In genomic region chr3:100715176-100715575, GRCh38 we compare ENCODE assay signal across 27 cellular contexts.
"Had no signal": no experiment of that assay in that cellular context is flagged by ENCODE, and none has a peak within 500 bp of the region (broad histone marks: within the 10 kb centered on the region; RNA-seq: fewer than 3 reads in every experiment).

No MANE protein-coding gene starts in this region.

- H3K27me3 Mint-ChIP-seq: activated CD4-positive, alpha-beta memory T cell treated with anti-CD3 and anti-CD28 coated beads for 36 hours; activated CD4-positive, alpha-beta T cell treated with anti-CD3 and anti-CD28 coated beads, Interleukin-2, amount 10 ng/mL, durations not matched to agents 7 days and 5 days; IgD-negative memory B cell; T-cell had no signal

- H3K27me3 ChIP-seq: MG63 had no signal

- H3K27ac ChIP-seq: SK-N-MC, VCaP had no signal

- H3K4me3 ChIP-seq: MG63, SK-N-MC had no signal

- H3K4me3 Mint-ChIP-seq: activated CD4-positive, alpha-beta memory T cell treated with anti-CD3 and anti-CD28 coated beads for 36 hours; activated CD4-positive, alpha-beta T cell treated with anti-CD3 and anti-CD28 coated beads, Interleukin-2, amount 10 ng/mL, durations not matched to agents 7 days and 5 days; activated T-cell treated with anti-CD3 and anti-CD28 coated beads, Interleukin-2, amount 50 U/mL, for 4 hours had no signal

- H3K9me3 ChIP-seq: MG63 had no signal

- DNase-seq: activated CD4-positive, alpha-beta memory T cell treated with anti-CD3 and anti-CD28 coated beads for 36 hours; activated CD4-positive, alpha-beta T cell treated with anti-CD3 and anti-CD28 coated beads, Interleukin-2, amount 10 ng/mL, durations not matched to agents 7 days and 5 days; activated CD4-positive, CD25-positive, alpha-beta regulatory T cell; activated CD8-positive, alpha-beta memory T cell treated with anti-CD3 and anti-CD28 coated beads for 24 hours; activated T-cell treated with anti-CD3 and anti-CD28 coated beads, Interleukin-2, amount 50 U/mL, for 4 hours; central memory CD4-positive, alpha-beta T cell; KG1; MG63; MV-4-11; NCI-H1092 treated with DMSO at 0.1 percent for 48 hours; NCI-H1436; NCI-H1694 treated with DMSO at 0.1 percent for 48 hours; NCI-H2029 treated with DMSO at 0.1 percent for 48 hours; NCI-H345; NCI-H510A; NCI-H526 treated with DMSO at 0.1 percent for 48 hours; NCI-H82; NK-92 treated with Interleukin-12 subunit alpha and Interleukin-12 subunit beta, amount 100 ng/mL, for 24 hours; OCI-M1; RPMI8226; T-cell had no signal

- ATAC-seq: activated T-cell treated with anti-CD3 and anti-CD28 coated beads, Interleukin-2, amount 50 U/mL, for 4 hours; Panc1; Right ventricle myocardium inferior; T-cell had no signal

- H3K9me3 Mint-ChIP-seq: activated naive CD4-positive, alpha-beta T cell treated with anti-CD3 and anti-CD28 coated beads, Interleukin-2, amount 50 U/mL, for 72 hours; IgD-negative memory B cell; T-cell had no signal

- H3K27ac Mint-ChIP-seq: activated CD4-positive, alpha-beta memory T cell treated with anti-CD3 and anti-CD28 coated beads for 36 hours; activated CD4-positive, alpha-beta T cell treated with anti-CD3 and anti-CD28 coated beads, Interleukin-2, amount 10 ng/mL, durations not matched to agents 7 days and 5 days; IgD-negative memory B cell; T-cell had no signal
